ENCODE assay signal across 9 cellular contexts in genomic region chr1:5286244-5286643, GRCh38.
A peak's percentile ranks its signal among the peaks of the same experiment; 100 is the strongest.
DNase-seq lines count a peak whose midpoint lies in the region; ATAC-seq, FAIRE-seq and TF ChIP-seq lines count a peak whose summit lies in the region.
"Had no signal": no experiment of that assay in that cellular context is flagged by ENCODE, and none has a peak within 500 bp of the region (broad histone marks: within the 10 kb centered on the region; RNA-seq: fewer than 3 reads in every experiment).

No MANE protein-coding gene starts in this region.

- no TSS peak for BruUV-seq in GM12878 (replicated peaks; lab: Mats Ljungman, UMichigan)

- no peak for TF ChIP-seq RAD21 in GM12878 (IDR thresholded peaks at IDR 0.05; ENCODE audit: insufficient read depth, low read depth, low read length)

- intact Hi-C loops in GM12878 (cut with micrococcal nuclease; ENCODE audit: unreplicated experiment) = no loop called here
- intact Hi-C loops in body of pancreas (cut with DNase I) = no loop called here

- H3K9ac ChIP-seq in GM12878 (ENCODE audit: control insufficient read depth, insufficient read depth, low read length) = no peak overlapping the region

- H3K79me2 ChIP-seq in GM12878 (ENCODE audit: control insufficient read depth, insufficient read depth, low read length) = no peaks in the 10 kb centered on the region

- no peak for ATAC-seq in GM12878
- no peak for ATAC-seq in GM21360 (IDR thresholded peaks at IDR 0.05; ENCODE audit: unreplicated experiment)
- no peak for ATAC-seq in body of pancreas

- RAD21 ChIA-PET in GM12878 (lab: Charles Lee; ENCODE audit: unreplicated experiment) = no interaction called here

- H3K4me3 ChIP-seq in GM12878 = no peak overlapping the region
- H3K4me3 ChIP-seq in body of pancreas = no peak overlapping the region

- TF ChIP-seq POLR2A in GM12878 (IDR thresholded peaks at IDR 0.05; ENCODE audit: low read depth, low read length) = no peak
- TF ChIP-seq POLR2A in body of pancreas (IDR thresholded peaks at IDR 0.05) = no peak

- in situ Hi-C loops in GM12878 (cut with MboI) = no loop called here

- H3K4me1 ChIP-seq in GM12878 (ENCODE audit: control insufficient read depth, insufficient read depth, low read length) (no peaks in the 10 kb centered on the region), body of pancreas (peaks cover 15% of the 10 kb centered on the region)

- H3K27ac ChIP-seq in GM12878 (ENCODE audit: control insufficient read depth, insufficient read depth) (no peak overlapping the region), body of pancreas (no peak overlapping the region)

- H2AFZ ChIP-seq in GM12878 (ENCODE audit: control insufficient read depth, low read depth, low read length) = no peak overlapping the region

- TF ChIP-seq CTCF in GM12878 (IDR thresholded peaks at IDR 0.05 in 2 of 3, conservative IDR thresholded peaks at IDR 0.05 in 1 of 3; ENCODE audit: control insufficient read depth in 2 of 3, extremely low read depth in 1 of 3, insufficient read depth in 1 of 3, low read depth in 3 of 3, low read length in 3 of 3) (peak in 2 of 3 experiments; percentile 13 to 21; a peak in 1 of 6 replicates), body of pancreas (IDR thresholded peaks at IDR 0.05) (no peak)

- no peaks in the 10 kb centered on the region; the same call in 2 of the 3 replicates for H3K9me3 ChIP-seq in GM12878 (replicated peaks; ENCODE audit: control insufficient read depth, insufficient read depth, low read length)
- no peaks in the 10 kb centered on the region for H3K9me3 ChIP-seq in body of pancreas

- DNase-seq in NCI-H82 (lab: John Stamatoyannopoulos, UW) (peak; percentile 21), NCI-H82 treated with DMSO at 0.1 percent for 48 hours (lab: John Stamatoyannopoulos, UW; ENCODE audit: unreplicated experiment) (no peak), T-helper 1 cell (peak in 3 of 5 donors; percentile 1 to 30 (median 6)), GM12878 (ENCODE audit: low read depth, low spot score) (no peak), body of pancreas (no peak), Kasumi-1 (lab: John Stamatoyannopoulos, UW) (no peak)
- DNase-seq in stimulated activated CD8-positive, alpha-beta memory T cell treated with anti-CD3 and anti-CD28 coated beads, Interleukin-4, amount 100 ng/mL, for 48 hours = peak; percentile 59
- DNase-seq: ACHN had no signal

- SMC1A ChIA-PET in GM12878 (lab: Charles Lee; ENCODE audit: uncharacterized antibody, unreplicated experiment) = no interaction called here

- no peaks in the 10 kb centered on the region for H3K36me3 ChIP-seq in GM12878 (ENCODE audit: control insufficient read depth in 2 of 2, insufficient read depth in 2 of 2, low read length in 1 of 2)
- H3K36me3 ChIP-seq in body of pancreas (replicated peaks in 1 of 2; ENCODE audit: insufficient read depth in 1 of 2, low read depth in 2 of 2) = no peaks in the 10 kb centered on the region

- CTCF ChIA-PET in GM12878 (lab: Yijun Ruan, JAX) = no interaction called here

- no peak for TF ChIP-seq EP300 in GM12878 (IDR thresholded peaks at IDR 0.05; ENCODE audit: borderline replicate concordance in 1 of 2, control insufficient read depth in 1 of 2, low read depth in 2 of 2, low read length in 2 of 2)

- FAIRE-seq in GM12878 (lab: Jason Lieb, UNC) = no peak

- WGBS in GM12878 (ENCODE audit: insufficient coverage, insufficient replicate concordance, low lambda C conversion rate, missing lambda C conversion rate) = 0% methylated on average over 2 of the region's 2 CpGs
- 42% methylated on average over 2 of the region's 2 CpGs; no CpG with 5 or more reads in 1 of the 2 donors for WGBS in body of pancreas, 2 donors

- no peak overlapping the region for H3K4me2 ChIP-seq in GM12878 (ENCODE audit: control insufficient read depth, insufficient read depth)

- POLR2A ChIA-PET in GM12878 (lab: Charles Lee) = no interaction called here

- no peaks in the 10 kb centered on the region for H4K20me1 ChIP-seq in GM12878 (ENCODE audit: control insufficient read depth, insufficient read depth)

- no peaks in the 10 kb centered on the region for H3K27me3 ChIP-seq in GM12878 (replicated peaks in 1 of 2; ENCODE audit: control insufficient read depth in 2 of 2, insufficient read depth in 2 of 2, low read length in 1 of 2)
- H3K27me3 ChIP-seq in body of pancreas = no peaks in the 10 kb centered on the region

TF ChIP-seq in GM12878, 131 proteins besides CTCF, POLR2A, EP300 and RAD21:
- TF ChIP-seq SKIL (IDR thresholded peaks at IDR 0.05; ENCODE audit: low read depth, poor library complexity, severe bottlenecking) (no peak), EZH2 (IDR thresholded peaks at IDR 0.05; ENCODE audit: borderline replicate concordance, control insufficient read depth, low read depth, low read length) (no peak), NFXL1 (IDR thresholded peaks at IDR 0.05; ENCODE audit: borderline replicate concordance) (no peak), HDAC2 (IDR thresholded peaks at IDR 0.05) (no peak), SRF (IDR thresholded peaks at IDR 0.05; ENCODE audit: low read depth in 2 of 2, low read length in 2 of 2) (no peak), ZNF24 (IDR thresholded peaks at IDR 0.05) (no peak), FOXK2 (IDR thresholded peaks at IDR 0.05) (no peak), CHD1 (IDR thresholded peaks at IDR 0.05; ENCODE audit: low read depth, low read length) (no peak), TARDBP (IDR thresholded peaks at IDR 0.05; ENCODE audit: borderline replicate concordance) (no peak), YY1 (IDR thresholded peaks at IDR 0.05; ENCODE audit: low read depth, low read length) (no peak), SREBF1 (IDR thresholded peaks at IDR 0.05; ENCODE audit: low read length) (no peak), TAF1 (IDR thresholded peaks at IDR 0.05; ENCODE audit: borderline replicate concordance, low read depth, low read length) (no peak), CBX5 (IDR thresholded peaks at IDR 0.05; ENCODE audit: low read depth) (no peak), MAX (IDR thresholded peaks at IDR 0.05; ENCODE audit: low read depth, low read length) (no peak), BMI1 (IDR thresholded peaks at IDR 0.05; ENCODE audit: borderline replicate concordance) (no peak), CBFB (IDR thresholded peaks at IDR 0.05; ENCODE audit: low read depth) (no peak), YBX1 (IDR thresholded peaks at IDR 0.05) (no peak)

Comparison
In these comparisons a context has a peak if more than half of its experiments do, and no peak if none do; other contexts are left out.
1. DNase-seq: peak in NCI-H82 (single experiment), T-helper 1 cell (3 of 5) and stimulated activated CD8-positive, alpha-beta memory T cell treated with anti-CD3 and anti-CD28 coated beads, Interleukin-4, amount 100 ng/mL, for 48 hours (single experiment); none in NCI-H82 treated with DMSO at 0.1 percent for 48 hours (single experiment), GM12878 (single experiment), body of pancreas (0 of 4) and Kasumi-1 (0 of 2).
2. CTCF ChIP-seq: peak in GM12878 (2 of 3); none in body of pancreas (0 of 7).